ENCODE assay signal across 26 cellular contexts in genomic region chr7:128997161-128997560, GRCh38. TPM values are rescaled to one million over a fixed set of nuclear protein-coding genes. Genes with fewer than 3 reads are reported as not detected.
A peak's percentile ranks its signal among the peaks of the same experiment; 100 is the strongest.
DNase-seq lines count a peak whose midpoint lies in the region; ATAC-seq, FAIRE-seq and TF ChIP-seq lines count a peak whose summit lies in the region.
"Had no signal": no experiment of that assay in that cellular context is flagged by ENCODE, and none has a peak within 500 bp of the region (broad histone marks: within the 10 kb centered on the region; RNA-seq: fewer than 3 reads in every experiment).

No MANE protein-coding gene starts in this region.

- DNase-seq in activated T-cell treated with anti-CD3 and anti-CD28 coated beads, Interleukin-2, amount 50 U/mL, for 24 hours = no peak
- no peak for DNase-seq in activated T-cell treated with anti-CD3 and anti-CD28 coated beads, Interleukin-2, amount 50 U/mL, for 4 hours
- DNase-seq in astrocyte (ENCODE audit: low read depth) (peak; percentile 6), glutamatergic neuron (no peak), DMS 273 (lab: John Stamatoyannopoulos, UW; ENCODE audit: unreplicated experiment) (no peak), left ventricle myocardium inferior (no peak)
- DNase-seq: Calu3, DMS53, H7, NCI-H1048, NCI-H1436, NCI-H187, NCI-H2081 treated with DMSO at 0.1 percent for 48 hours, NCI-H2171, NCI-H446, NCI-H524 treated with DMSO at 0.1 percent for 48 hours, NCI-H774, PC-9, SJCRH30 had no signal

- H3K9ac ChIP-seq in astrocyte (ENCODE audit: low read length) = no peak overlapping the region

- H3K27me3 ChIP-seq in astrocyte (ENCODE audit: insufficient read depth, low read length) (no peaks in the 10 kb centered on the region), left ventricle myocardium inferior (ENCODE audit: low read depth) (no peaks in the 10 kb centered on the region)
- H3K27me3 ChIP-seq: SJCRH30 had no signal

- ATAC-seq in activated T-cell treated with anti-CD3 and anti-CD28 coated beads, Interleukin-2, amount 50 U/mL, for 4 hours = no peak
- no peak for ATAC-seq in HG03095 (IDR thresholded peaks at IDR 0.05; ENCODE audit: unreplicated experiment)
- ATAC-seq: K562, Right ventricle myocardium inferior, SK-N-SH treated with all-trans-retinoic acid at 6 μM for 48 hours had no signal

- no peak overlapping the region for H3K4me2 ChIP-seq in astrocyte (ENCODE audit: low read length)
- H3K4me2 ChIP-seq: PC-9 had no signal

- intact Hi-C loops in left ventricle myocardium inferior (cut with micrococcal nuclease) = loop anchor here (5.0 kb wide), 1 partner anchor 50 kb away; no protein-coding TSS in a partner anchor

- H3K79me2 ChIP-seq in astrocyte (ENCODE audit: insufficient read depth, low read length) = no peaks in the 10 kb centered on the region

- no peak for FAIRE-seq in astrocyte (lab: Jason Lieb, UNC)
- FAIRE-seq: GM18507, K562 had no signal

- H3K27me3 Mint-ChIP-seq in activated T-cell treated with anti-CD3 and anti-CD28 coated beads, Interleukin-2, amount 50 U/mL, for 24 hours = no peaks in the 10 kb centered on the region
- H3K27me3 Mint-ChIP-seq in activated T-cell treated with anti-CD3 and anti-CD28 coated beads, Interleukin-2, amount 50 U/mL, for 4 hours (ENCODE audit: low read depth) = no peaks in the 10 kb centered on the region
- H3K27me3 Mint-ChIP-seq in astrocyte (ENCODE audit: low read depth, unreplicated experiment) = no peaks in the 10 kb centered on the region
- no peaks in the 10 kb centered on the region for H3K27me3 Mint-ChIP-seq in glutamatergic neuron (ENCODE audit: unreplicated experiment)

- H3K36me3 ChIP-seq in astrocyte (ENCODE audit: insufficient read depth, low read length) (peaks cover 29% of the 10 kb centered on the region), left ventricle myocardium inferior (peaks cover 91% of the 10 kb centered on the region)

- H3K27ac ChIP-seq in astrocyte (ENCODE audit: low read depth, low read length) = no peak overlapping the region
- no peak overlapping the region for H3K27ac ChIP-seq in left ventricle myocardium inferior (replicated peaks)
- H3K27ac ChIP-seq: PC-9, SJCRH30 had no signal

- H3K9me3 Mint-ChIP-seq in activated T-cell treated with anti-CD3 and anti-CD28 coated beads, Interleukin-2, amount 50 U/mL, for 24 hours = no peaks in the 10 kb centered on the region
- no peaks in the 10 kb centered on the region for H3K9me3 Mint-ChIP-seq in activated T-cell treated with anti-CD3 and anti-CD28 coated beads, Interleukin-2, amount 50 U/mL, for 4 hours
- H3K9me3 Mint-ChIP-seq in astrocyte (ENCODE audit: unreplicated experiment) (no peaks in the 10 kb centered on the region), glutamatergic neuron (ENCODE audit: unreplicated experiment) (no peaks in the 10 kb centered on the region)

- H3K4me3 Mint-ChIP-seq in activated T-cell treated with anti-CD3 and anti-CD28 coated beads, Interleukin-2, amount 50 U/mL, for 24 hours = no peak overlapping the region
- no peak overlapping the region for H3K4me3 Mint-ChIP-seq in activated T-cell treated with anti-CD3 and anti-CD28 coated beads, Interleukin-2, amount 50 U/mL, for 4 hours
- H3K4me3 Mint-ChIP-seq in astrocyte (ENCODE audit: unreplicated experiment) = no peak overlapping the region
- H3K4me3 Mint-ChIP-seq in glutamatergic neuron (ENCODE audit: unreplicated experiment) = no peak overlapping the region

- no peaks in the 10 kb centered on the region for H3K4me1 ChIP-seq in astrocyte (ENCODE audit: insufficient read depth, low read length)
- H3K4me1 ChIP-seq in left ventricle myocardium inferior = no peaks in the 10 kb centered on the region
- H3K4me1 ChIP-seq: SJCRH30 had no signal

- H3K4me3 ChIP-seq in astrocyte (ENCODE audit: insufficient read depth, low read depth, low read length) (no peak overlapping the region), left ventricle myocardium inferior (no peak overlapping the region)
- H3K4me3 ChIP-seq: K562, PC-9, SJCRH30 had no signal

- H3K9me3 ChIP-seq in astrocyte (ENCODE audit: insufficient read depth, low read depth, low read length) = no peaks in the 10 kb centered on the region
- no peaks in the 10 kb centered on the region for H3K9me3 ChIP-seq in left ventricle myocardium inferior (replicated peaks)
- H3K9me3 ChIP-seq: SJCRH30 had no signal

- peak overlapping the region; percentile 14 for H3K27ac Mint-ChIP-seq in activated T-cell treated with anti-CD3 and anti-CD28 coated beads, Interleukin-2, amount 50 U/mL, for 24 hours
- H3K27ac Mint-ChIP-seq in astrocyte (ENCODE audit: unreplicated experiment) (no peak overlapping the region), glutamatergic neuron (ENCODE audit: unreplicated experiment) (peak overlapping the region; percentile 22)

- H3K4me1 Mint-ChIP-seq in activated T-cell treated with anti-CD3 and anti-CD28 coated beads, Interleukin-2, amount 50 U/mL, for 24 hours (ENCODE audit: low read depth) = no peaks in the 10 kb centered on the region
- no peaks in the 10 kb centered on the region for H3K4me1 Mint-ChIP-seq in activated T-cell treated with anti-CD3 and anti-CD28 coated beads, Interleukin-2, amount 50 U/mL, for 4 hours (ENCODE audit: low read depth)
- H3K4me1 Mint-ChIP-seq in astrocyte (ENCODE audit: low read depth, unreplicated experiment) (peaks cover 2% of the 10 kb centered on the region), glutamatergic neuron (ENCODE audit: low read depth, unreplicated experiment) (no peaks in the 10 kb centered on the region)

- TF ChIP-seq CTCF in astrocyte (IDR thresholded peaks at IDR 0.05; ENCODE audit: insufficient read depth, low read depth, low read length) (no peak), glutamatergic neuron (IDR thresholded peaks at IDR 0.05; ENCODE audit: partially characterized antibody, unreplicated experiment) (no peak), left ventricle myocardium inferior (IDR thresholded peaks at IDR 0.05; ENCODE audit: borderline replicate concordance) (no peak)

- H4K20me1 ChIP-seq in astrocyte (ENCODE audit: insufficient read depth, low read length) = peaks cover 2% of the 10 kb centered on the region

- H2AFZ ChIP-seq in astrocyte (ENCODE audit: low read depth, low read length) = no peak overlapping the region
- H2AFZ ChIP-seq: PC-9 had no signal

- H3K36me3 Mint-ChIP-seq in activated T-cell treated with anti-CD3 and anti-CD28 coated beads, Interleukin-2, amount 50 U/mL, for 24 hours (ENCODE audit: low read depth) = peaks cover 78% of the 10 kb centered on the region
- H3K36me3 Mint-ChIP-seq in activated T-cell treated with anti-CD3 and anti-CD28 coated beads, Interleukin-2, amount 50 U/mL, for 4 hours (ENCODE audit: insufficient read depth) = peaks cover 24% of the 10 kb centered on the region
- H3K36me3 Mint-ChIP-seq in astrocyte (ENCODE audit: low read depth, unreplicated experiment) = peaks cover 13% of the 10 kb centered on the region
- no peaks in the 10 kb centered on the region for H3K36me3 Mint-ChIP-seq in glutamatergic neuron (ENCODE audit: unreplicated experiment)

RNA-seq across cellular contexts. Expression of gene TNPO3, which starts 57.8 kb away (rescaled TPM):
- total RNA-seq in activated T-cell treated with anti-CD3 and anti-CD28 coated beads, Interleukin-2, amount 50 U/mL, for 4 hours = 10 to 100 TPM; 71.4 to 73.9 (median 72.0) TPM
- total RNA-seq in astrocyte = 49.2 and 49.8 TPM in 2 replicates
- total RNA-seq in glutamatergic neuron (ENCODE audit: unreplicated experiment) = 53.8 TPM
- 32.6 TPM for total RNA-seq in left ventricle myocardium inferior

RNA-seq across cellular contexts. Expression of gene IRF5, which starts 59.4 kb away (rescaled TPM):
- total RNA-seq in activated T-cell treated with anti-CD3 and anti-CD28 coated beads, Interleukin-2, amount 50 U/mL, for 4 hours = 10 to 100 TPM in 1 of 3 donors, 1 to 10 TPM in 2; 4.2 to 15.4 (median 8.4) TPM
- 0.36 TPM in 1 of 2 replicates, not detected in the other for total RNA-seq in astrocyte
- total RNA-seq in glutamatergic neuron (ENCODE audit: unreplicated experiment) = not detected
- 2.2 TPM for total RNA-seq in left ventricle myocardium inferior
- total RNA-seq: G401, RPMI7951 had no signal
